Comparison of ENCODE assay signal across 8 cellular contexts in the genomic region with DNA sequence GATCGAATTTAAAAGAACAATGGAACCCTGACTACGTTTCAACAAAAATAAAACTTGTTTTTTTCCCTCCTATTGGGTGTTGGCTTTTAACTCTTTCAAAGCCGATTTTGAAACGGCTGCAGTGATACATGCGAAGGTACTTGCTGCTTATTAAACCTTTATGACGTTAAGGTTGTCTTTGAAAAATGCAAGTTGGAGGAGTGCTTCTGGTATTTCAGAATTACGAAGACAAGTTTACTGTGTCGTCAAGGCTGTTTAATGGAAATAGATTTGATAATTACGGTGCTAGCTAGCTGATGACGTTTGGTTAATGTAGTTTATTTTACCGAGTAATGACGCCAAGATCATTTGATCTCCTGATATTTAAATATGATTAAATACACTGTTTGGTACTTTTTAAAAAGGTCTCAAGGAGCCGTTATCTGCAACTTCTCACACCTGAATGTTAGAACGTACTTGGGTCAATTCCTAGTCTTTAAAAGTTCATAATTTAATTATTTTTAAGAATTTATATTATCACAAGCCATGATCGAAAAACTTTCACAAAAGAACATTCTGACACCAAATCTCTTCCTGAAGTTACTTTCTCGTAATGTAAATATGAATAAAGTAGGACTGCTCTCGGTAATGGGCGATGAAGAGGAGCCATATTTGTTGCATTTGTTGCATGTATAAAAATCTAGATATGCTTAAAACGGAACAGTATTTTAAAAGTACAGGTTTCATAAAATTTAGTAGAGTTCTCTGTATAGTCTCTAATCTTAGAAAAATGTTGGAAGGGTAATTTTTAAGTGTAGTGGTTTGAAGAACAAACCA. TPM values are rescaled to one million over a fixed set of nuclear protein-coding genes. Genes with fewer than 3 reads are reported as not detected.
A peak's percentile ranks its signal among the peaks of the same experiment; 100 is the strongest.
DNase-seq lines count a peak whose midpoint lies in the region; ATAC-seq, FAIRE-seq and TF ChIP-seq lines count a peak whose summit lies in the region.

No MANE protein-coding gene starts in this region.

- in situ Hi-C loops in brain microvascular endothelial cell (cut with HindIII; ENCODE audit: low pct_ligation_motif_present, low sequenced_read_pairs), result loop anchor here (10.0 kb wide), 1 partner anchor 69 kb away; no protein-coding TSS in a partner anchor
- in situ Hi-C loops in HepG2 (cut with HindIII; ENCODE audit: extremely low pct_ligation_motif_present, low pct_unique_long_range_greater_than_20kb), result loop anchor here (5.0 kb wide), 1 partner anchor 72 kb away; no protein-coding TSS in a partner anchor

- POLR2A ChIA-PET in HepG2 (lab: Yijun Ruan, JAX), result interaction anchor here (1.1 to 6.6 kb wide), 8 partner anchors 11 to 80 kb away, joined by 3 to 211 read pairs (median 48); partner anchors contain the start of gene CHD2

- ATAC-seq in HepG2 (no peak), GM19324 (IDR thresholded peaks at IDR 0.05; ENCODE audit: low FRiP score, unreplicated experiment) (no peak), GM18870 (IDR thresholded peaks at IDR 0.05; ENCODE audit: unreplicated experiment) (no peak)

- peaks cover 66% of the 10 kb centered on the region for H3K79me2 ChIP-seq in HepG2 (ENCODE audit: insufficient read depth, low read length)

- DNase-seq in NCI-H2171 treated with DMSO at 0.1 percent for 48 hours (lab: John Stamatoyannopoulos, UW) (peak; percentile 58), NCI-H2171 (lab: John Stamatoyannopoulos, UW) (no peak), NCI-H526 treated with DMSO at 0.1 percent for 48 hours (lab: John Stamatoyannopoulos, UW) (peak; percentile 23), brain microvascular endothelial cell (no peak), HepG2 (ENCODE audit: low spot score) (no peak), tibial artery (no peak)

- no peaks in the 10 kb centered on the region for H3K9me3 ChIP-seq in HepG2 (ENCODE audit: low read length)
- no peaks in the 10 kb centered on the region for H3K9me3 ChIP-seq in tibial artery

- intact Hi-C loops in HepG2 (cut with micrococcal nuclease; ENCODE audit: unreplicated experiment) (loop anchor here (2.0 kb wide), 1 partner anchor 17 kb away; the partner anchor contains the start of gene CHD2), tibial artery (cut with DNase I; ENCODE audit: low total_unique reads) (loop anchor here (1.0 kb wide), 1 partner anchor 75 kb away; no protein-coding TSS in a partner anchor)

- TF ChIP-seq EP300 in HepG2 (IDR thresholded peaks at IDR 0.05; ENCODE audit: low read depth in 2 of 2, low read length in 2 of 2) (no peak), HepG2 (CRISPR knock-in tag; IDR thresholded peaks at IDR 0.05; ENCODE audit: borderline replicate concordance) (no peak)

- WGBS in HepG2 (ENCODE audit: low lambda C conversion rate), result under 1% methylated on average over 19 of the region's 19 CpGs

- peaks cover 42% of the 10 kb centered on the region for H4K20me1 ChIP-seq in HepG2 (ENCODE audit: insufficient read depth, low read length)

- TSS peak; percentile 51 for BruUV-seq in HepG2 (replicated peaks; lab: Mats Ljungman, UMichigan)

- no peak for TF ChIP-seq RAD21 in HepG2 (CRISPR knock-in tag; IDR thresholded peaks at IDR 0.05)

- TF ChIP-seq CTCF in brain microvascular endothelial cell (IDR thresholded peaks at IDR 0.05; ENCODE audit: low read depth, low read length, missing control alignments) (no peak), HepG2 (CRISPR knock-in tag; IDR thresholded peaks at IDR 0.05) (no peak), tibial artery (IDR thresholded peaks at IDR 0.05) (no peak)

- H3K9ac ChIP-seq in HepG2 (ENCODE audit: insufficient read depth, low read depth, low read length), result peak overlapping the region; percentile 96

- H3K27ac ChIP-seq in brain microvascular endothelial cell, result peak overlapping the region; percentile 93
- peak overlapping the region; percentile 95 for H3K27ac ChIP-seq in HepG2 (ENCODE audit: extremely low read length, insufficient read depth, low read length)
- H3K27ac ChIP-seq in tibial artery, result peak overlapping the region; percentile 100

- TF ChIP-seq POLR2A in HepG2 (IDR thresholded peaks at IDR 0.05; ENCODE audit: insufficient read depth in 1 of 2, low read depth in 2 of 2, low read length in 2 of 2), result no peak

- H3K27me3 ChIP-seq in brain microvascular endothelial cell (replicated peaks), result no peaks in the 10 kb centered on the region
- peaks cover 0 to 4% of the 10 kb centered on the region in 2 experiments; a peak in 1 of 5 replicates for H3K27me3 ChIP-seq in HepG2 (ENCODE audit: control insufficient read depth in 1 of 2, insufficient read depth in 2 of 2, low read length in 2 of 2)
- no peaks in the 10 kb centered on the region for H3K27me3 ChIP-seq in tibial artery

- FAIRE-seq in HepG2 (lab: Jason Lieb, UNC), result no peak

- peak overlapping the region; percentile 70 for H3K4me2 ChIP-seq in HepG2 (ENCODE audit: low read depth, low read length)

- H3K36me3 ChIP-seq in brain microvascular endothelial cell (replicated peaks) (peaks cover 19% of the 10 kb centered on the region), HepG2 (replicated peaks in 1 of 2; ENCODE audit: control insufficient read depth in 1 of 2, insufficient read depth in 2 of 2, low read length in 2 of 2) (peaks cover 3 to 22% of the 10 kb centered on the region in 2 experiments; a peak in 4 of 5 replicates), tibial artery (peaks cover 20 to 25% (median 24%) of the 10 kb centered on the region in 3 donors)

- no peak overlapping the region for H2AFZ ChIP-seq in HepG2 (ENCODE audit: low read length)

- H3K4me3 ChIP-seq in brain microvascular endothelial cell (ENCODE audit: low read depth, low read length) (peak overlapping the region; percentile 64), HepG2 (replicated peaks in 1 of 3; ENCODE audit: insufficient read depth in 1 of 3, low read depth in 2 of 3, low read length in 3 of 3) (peak overlapping the region; percentile 64 to 99 (median 92)), tibial artery (peak overlapping the region; percentile 69 to 100)

- CTCF ChIA-PET in HepG2 (lab: Yijun Ruan, JAX; ENCODE audit: low intra/inter-chr PET ratio, low total read pairs), result no interaction called here

- peaks cover 56% of the 10 kb centered on the region for H3K4me1 ChIP-seq in HepG2 (ENCODE audit: insufficient read depth, low read length)
- peaks cover 0 to 49% (median 19%) of the 10 kb centered on the region in 4 donors for H3K4me1 ChIP-seq in tibial artery

TF ChIP-seq in HepG2, 621 proteins besides CTCF, POLR2A, EP300 and RAD21 (continues in another document):
- TF ChIP-seq CHD4 (IDR thresholded peaks at IDR 0.05; ENCODE audit: borderline replicate concordance, low read length) (no peak), SIN3A (IDR thresholded peaks at IDR 0.05; ENCODE audit: borderline replicate concordance, low read depth, low read length) (0 out of 2 replicates have a peak, but pooled peaks have one; percentile 28), ZSCAN29 (CRISPR knock-in tag; conservative IDR thresholded peaks at IDR 0.05) (no peak), STAT5B (CRISPR knock-in tag; IDR thresholded peaks at IDR 0.05) (no peak), ISL2 (CRISPR knock-in tag; IDR thresholded peaks at IDR 0.05) (no peak), GLMP (CRISPR knock-in tag; IDR thresholded peaks at IDR 0.05; ENCODE audit: borderline replicate concordance) (no peak), ZBTB20 (CRISPR knock-in tag; IDR thresholded peaks at IDR 0.05; ENCODE audit: borderline replicate concordance, low read depth) (no peak), CREB1 (IDR thresholded peaks at IDR 0.05) (peak; percentile 69), CREB1 (CRISPR knock-in tag; IDR thresholded peaks at IDR 0.05) (no peak)
- TF ChIP-seq, protein P1, sequence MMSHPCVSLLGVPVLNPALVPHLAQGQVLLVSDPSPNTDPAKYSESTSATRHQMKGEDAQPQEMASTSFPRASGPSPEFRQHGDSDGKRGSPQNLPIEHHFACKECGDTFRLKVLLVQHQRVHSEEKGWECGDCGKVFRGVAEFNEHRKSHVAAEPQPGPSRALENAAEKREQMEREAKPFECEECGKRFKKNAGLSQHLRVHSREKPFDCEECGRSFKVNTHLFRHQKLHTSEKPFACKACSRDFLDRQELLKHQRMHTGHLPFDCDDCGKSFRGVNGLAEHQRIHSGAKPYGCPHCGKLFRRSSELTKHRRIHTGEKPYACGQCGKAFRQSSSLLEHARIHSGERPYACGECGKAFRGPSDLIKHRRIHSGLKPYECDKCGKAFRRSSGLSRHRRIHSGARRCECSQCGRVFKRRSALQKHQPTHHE (CRISPR knock-in tag; IDR thresholded peaks at IDR 0.05; ENCODE audit: borderline replicate concordance), result no peak

RNA-seq across cellular contexts. Expression of gene CHD2, which starts 16.3 kb away (rescaled TPM):
- 47.3 and 54.1 TPM in 2 replicates for total RNA-seq in HepG2 (2016; rRNA removed; fragmentation: Illumina TruSeq; extraction: Trizol)
- total RNA-seq in HepG2 (2016; cell fraction: cytosol; rRNA removed; fragmentation: Illumina TruSeq; extraction: Trizol; ENCODE audit: low read depth), result 130 and 158 TPM in 2 replicates
- total RNA-seq in HepG2 (2016; cell fraction: insoluble cytoplasmic fraction; rRNA removed; fragmentation: Illumina TruSeq; extraction: Trizol), result 50.1 and 51.1 TPM in 2 replicates
- 43.6 and 53.4 TPM in 2 replicates for total RNA-seq in HepG2 (2016; cell fraction: membrane; rRNA removed; fragmentation: Illumina TruSeq; extraction: Trizol)
- total RNA-seq in HepG2 (2016; cell fraction: nucleus; rRNA removed; fragmentation: Illumina TruSeq; extraction: Trizol), result 176 and 185 TPM in 2 replicates
- polyA plus RNA-seq in HepG2 (2011; rRNA removed), result 54.0 and 71.7 TPM in 2 replicates
- 36.6 and 46.4 TPM in 2 replicates for polyA plus RNA-seq in HepG2 (2011; cell fraction: cytosol; rRNA removed)
- 160 and 205 TPM in 2 replicates for polyA plus RNA-seq in HepG2 (2011; cell fraction: nucleus; rRNA removed)
- 51.4 and 60.1 TPM in 2 replicates for polyA plus RNA-seq in HepG2 (2012)
- 2.6 and 2.7 TPM in 2 replicates for polyA plus RNA-seq in HepG2 (2016; cell fraction: cytosol; fragmentation: Illumina TruSeq; extraction: Trizol; ENCODE audit: low read depth)
- polyA plus RNA-seq in HepG2 (2016; cell fraction: insoluble cytoplasmic fraction; fragmentation: Illumina TruSeq; extraction: Trizol; ENCODE audit: low read depth), result 33.4 and 39.2 TPM in 2 replicates
- polyA plus RNA-seq in HepG2 (2016; cell fraction: membrane; fragmentation: Illumina TruSeq; extraction: Trizol; ENCODE audit: low read depth), result 5.7 and 7.2 TPM in 2 replicates
- 104 and 120 TPM in 2 replicates for polyA plus RNA-seq in HepG2 (2016; cell fraction: nucleus; fragmentation: Illumina TruSeq; extraction: Trizol; ENCODE audit: insufficient read depth, low read depth)
- polyA minus RNA-seq in HepG2 (2011; rRNA and poly(A)+ RNA removed; ENCODE audit: low replicate concordance), result 70.2 and 75.7 TPM in 2 replicates
- 53.5 and 70.4 TPM in 2 replicates for polyA minus RNA-seq in HepG2 (2011; cell fraction: cytosol; rRNA and poly(A)+ RNA removed)
- polyA minus RNA-seq in HepG2 (2011; cell fraction: nucleus; rRNA and poly(A)+ RNA removed), result 605 and 632 TPM in 2 replicates

Comparison
In these comparisons a context has a peak if more than half of its experiments do, and no peak if none do; other contexts are left out.
1. DNase-seq: peak in NCI-H2171 treated with DMSO at 0.1 percent for 48 hours (single experiment) and NCI-H526 treated with DMSO at 0.1 percent for 48 hours (single experiment); none in NCI-H2171 (single experiment), brain microvascular endothelial cell (single experiment), HepG2 (single experiment) and tibial artery (0 of 2).
2. Peak in every context shown above with its lines, with median percentiles within 50 percentile points of each other: H3K27ac ChIP-seq and H3K4me3 ChIP-seq.